8 cellular contexts compared by ENCODE assay signal in genomic region chr1:149884433-149885363, GRCh38. TPM values are rescaled to one million over a fixed set of nuclear protein-coding genes. Genes with fewer than 3 reads are reported as not detected.
DNase-seq lines count a peak whose midpoint lies in the region; ATAC-seq, FAIRE-seq and TF ChIP-seq lines count a peak whose summit lies in the region.

No MANE protein-coding gene starts in this region.

- H3K9me3 ChIP-seq in KOPT-K1 (ENCODE audit: insufficient read depth, low read length, poor library complexity, severe bottlenecking) = no peaks in the 10 kb centered on the region
- H3K9me3 ChIP-seq in pancreas = no peaks in the 10 kb centered on the region

- ATAC-seq in pancreas = no peak
- ATAC-seq in HG03342 (IDR thresholded peaks at IDR 0.05; ENCODE audit: unreplicated experiment) = no peak
- no peak for ATAC-seq in HG02678 (IDR thresholded peaks at IDR 0.05; ENCODE audit: unreplicated experiment)

- H3K27ac ChIP-seq in KOPT-K1 (ENCODE audit: low read depth, low read length, poor library complexity, severe bottlenecking) = peak overlapping the region; percentile 93
- peak overlapping the region in 2 of 4 donors; percentile 99 to 100 for H3K27ac ChIP-seq in pancreas

- no peaks in the 10 kb centered on the region for H3K27me3 ChIP-seq in pancreas

- no peaks in the 10 kb centered on the region for H3K36me3 ChIP-seq in KOPT-K1 (ENCODE audit: insufficient read depth, low read length)
- H3K36me3 ChIP-seq in pancreas = no peaks in the 10 kb centered on the region

- intact Hi-C loops in pancreas (cut with DNase I) = no loop called here

- H3K4me1 ChIP-seq in pancreas = peaks cover 0 to 12% (median 10%) of the 10 kb centered on the region in 3 donors

- 9 to 12% methylated on average over 9 of the region's 9 CpGs for WGBS in pancreas, 2 donors

- FAIRE-seq in RCC 7860 (lab: Jason Lieb, UNC) = no peak
- FAIRE-seq in pancreas (lab: Jason Lieb, UNC) = no peak

- DNase-seq in DMS53 treated with DMSO at 0.1 percent for 48 hours (lab: John Stamatoyannopoulos, UW; ENCODE audit: unreplicated experiment) (peak; percentile 28), RCC 7860 (ENCODE audit: low spot score) (peak; percentile 27), epithelial cell of esophagus (ENCODE audit: low read depth) (no peak), pancreas (no peak), mucosa of gallbladder (ENCODE audit: low spot score) (no peak)

- TF ChIP-seq CTCF in epithelial cell of esophagus (IDR thresholded peaks at IDR 0.05; ENCODE audit: insufficient read depth, low read depth, low read length, missing control alignments) = no peak
- TF ChIP-seq CTCF in pancreas (IDR thresholded peaks at IDR 0.05) = no peak

- peak overlapping the region; percentile 91 for H3K4me3 ChIP-seq in epithelial cell of esophagus (ENCODE audit: low read length)
- H3K4me3 ChIP-seq in pancreas = peak overlapping the region; percentile 29 to 64 (median 46)

RNA-seq across cellular contexts. Expression of gene BOLA1, which starts 14.7 kb away (rescaled TPM):
- total RNA-seq in pancreas = 1 to 10 TPM; 7.0 to 8.8 (median 8.5) TPM
- 10 to 100 TPM; 19.6 to 24.1 TPM for polyA plus RNA-seq in pancreas
- total RNA-seq in mucosa of gallbladder = 22.8 TPM

RNA-seq across cellular contexts. Expression of gene SV2A, which starts 32.9 kb away (rescaled TPM):
- 1 to 10 TPM in 3 of 6 donors, under 1 TPM in 3; 0.32 to 2.5 (median 0.96) TPM for total RNA-seq in pancreas
- 1 to 10 TPM; 2.3 to 8.3 TPM for polyA plus RNA-seq in pancreas
- total RNA-seq in mucosa of gallbladder = 3.4 TPM

RNA-seq across cellular contexts. Expression of gene SF3B4, which starts 42.9 kb away (rescaled TPM):
- 10 to 100 TPM; 10.5 to 23.5 (median 19.3) TPM for total RNA-seq in pancreas
- 10 to 100 TPM; 15.7 to 24.3 TPM for polyA plus RNA-seq in pancreas
- total RNA-seq in mucosa of gallbladder = 43.7 TPM

RNA-seq across cellular contexts. Expression of gene MTMR11, which starts 52.0 kb away (rescaled TPM):
- total RNA-seq in pancreas (10 to 100 TPM in 1 of 6 donors, 1 to 10 TPM in 5; 1.7 to 11.8 (median 3.7) TPM), mucosa of gallbladder (97.8 TPM)
- 1 to 10 TPM; 4.1 to 4.9 TPM for polyA plus RNA-seq in pancreas

Comparison
In these comparisons a context has a peak if more than half of its experiments do, and no peak if none do; other contexts are left out.
1. DNase-seq: peak in DMS53 treated with DMSO at 0.1 percent for 48 hours (single experiment) and RCC 7860 (single experiment); none in epithelial cell of esophagus (single experiment), pancreas (0 of 6) and mucosa of gallbladder (single experiment).